8 cellular contexts compared by ENCODE assay signal in the genomic region with DNA sequence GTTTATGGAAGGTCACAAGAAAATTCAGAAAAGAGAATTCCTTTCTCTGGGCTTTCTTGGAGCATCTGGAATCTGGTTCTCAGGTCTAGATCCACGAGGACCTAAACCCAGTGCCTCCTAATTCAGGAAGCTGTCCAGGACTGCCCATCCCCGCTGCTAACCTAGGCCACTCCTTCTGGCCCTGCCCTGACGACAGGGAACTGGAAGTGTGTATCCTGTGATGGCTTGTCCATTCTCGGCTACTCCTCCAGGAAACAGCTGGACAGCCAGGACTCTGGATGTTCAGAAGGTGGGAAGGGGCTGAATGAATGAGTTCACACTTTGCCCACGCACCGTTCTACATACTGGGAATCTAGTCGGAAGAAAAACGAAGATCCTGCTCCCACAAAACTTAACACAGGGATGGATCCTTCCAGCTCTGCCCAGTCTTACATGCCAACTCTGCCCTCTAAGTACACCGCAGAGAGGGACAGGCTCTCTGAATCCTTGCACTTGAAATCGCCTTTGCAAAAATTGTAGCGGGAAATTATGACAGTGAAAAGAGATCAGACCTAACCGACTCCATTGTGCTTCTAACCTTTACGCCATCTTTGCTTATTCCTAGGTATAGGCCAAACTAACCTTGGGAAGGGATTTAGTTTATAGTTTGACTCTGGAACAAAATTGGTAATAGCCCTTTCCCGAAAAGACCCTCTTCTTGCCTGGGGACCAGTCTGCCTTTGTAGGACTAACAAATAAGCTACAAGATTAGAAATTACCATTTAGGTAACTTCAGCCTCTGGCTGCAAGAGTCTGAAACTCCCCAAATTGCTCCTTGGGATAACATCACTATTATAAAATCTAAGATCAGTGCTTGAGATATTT. TPM values are rescaled to one million over a fixed set of nuclear protein-coding genes. Genes with fewer than 3 reads are reported as not detected.
DNase-seq lines count a peak whose midpoint lies in the region; ATAC-seq and TF ChIP-seq lines count a peak whose summit lies in the region.

No MANE protein-coding gene starts in this region.

- H3K36me3 ChIP-seq in heart left ventricle (no peaks in the 10 kb centered on the region), lung (ENCODE audit: control insufficient read depth in 2 of 2, insufficient read depth in 2 of 2, low read length in 2 of 2) (no peaks in the 10 kb centered on the region), transverse colon (no peaks in the 10 kb centered on the region)

- H3K4me1 ChIP-seq in heart left ventricle (peaks cover 2 to 66% (median 48%) of the 10 kb centered on the region in 12 donors), lung (ENCODE audit: control insufficient read depth in 2 of 2, insufficient read depth in 2 of 2, low read length in 2 of 2) (peaks cover 4 to 28% of the 10 kb centered on the region in 2 donors), transverse colon (peaks cover 43 to 66% (median 58%) of the 10 kb centered on the region in 4 donors)

- in situ Hi-C loops in transverse colon (cut with MboI; ENCODE audit: low pct_ligation_motif_present in 1 of 4, low pct_unique_long_range_greater_than_20kb in 1 of 4, low sequenced_read_pairs in 3 of 4): loop anchor here (5.0 to 10.0 kb wide), 2 partner anchors 44 to 46 kb away; partner anchors contain the start of gene IQCN (in 2 of the 4)

- ATAC-seq in heart left ventricle (peak in 1 of 4 donors; percentile 21), left cardiac atrium (no peak), lung (ENCODE audit: insufficient read depth, low FRiP score) (no peak), GM19452 (IDR thresholded peaks at IDR 0.05; ENCODE audit: unreplicated experiment) (no peak)

- no peak for TF ChIP-seq EP300 in transverse colon (IDR thresholded peaks at IDR 0.05; ENCODE audit: low read depth)

- H3K27ac Mint-ChIP-seq in activated naive CD8-positive, alpha-beta T cell: peak overlapping the region; percentile 89

- H3K4me3 ChIP-seq in heart left ventricle (peak overlapping the region in 1 of 12 donors; percentile 81), lung (no peak overlapping the region), transverse colon (no peak overlapping the region)

- peaks cover 2% of the 10 kb centered on the region for H3K36me3 Mint-ChIP-seq in activated naive CD8-positive, alpha-beta T cell

- peaks cover 55% of the 10 kb centered on the region for H3K4me1 Mint-ChIP-seq in activated naive CD8-positive, alpha-beta T cell (ENCODE audit: low read depth)

- WGBS in heart left ventricle, 4 donors: 45 to 68% (median 57%) methylated on average over 14 of the region's 14 CpGs
- WGBS in lung, 2 donors: 52 to 58% methylated on average over 14 of the region's 14 CpGs
- 45 to 64% methylated on average over 6 to 14 of the region's 14 CpGs for WGBS in transverse colon (ENCODE audit: low coverage in 1 of 2), 2 donors

- peak overlapping the region; percentile 89 for H3K4me3 Mint-ChIP-seq in activated naive CD8-positive, alpha-beta T cell

- DNase-seq in heart left ventricle (peak in 2 of 5 donors; percentile 50 to 54), left cardiac atrium (no peak), lung (ENCODE audit: low spot score) (no peak), transverse colon (peak; percentile 87), hypothalamus (lab: John Stamatoyannopoulos, UW) (no peak), NCI-H187 (lab: John Stamatoyannopoulos, UW) (no peak)

- TF ChIP-seq CTCF in heart left ventricle (IDR thresholded peaks at IDR 0.05): no peak
- no peak for TF ChIP-seq CTCF in lung (IDR thresholded peaks at IDR 0.05; ENCODE audit: control extremely low read depth, extremely low read depth)
- no peak for TF ChIP-seq CTCF in transverse colon (IDR thresholded peaks at IDR 0.05)

- no peak for TF ChIP-seq POLR2A in heart left ventricle (IDR thresholded peaks at IDR 0.05)
- peak; percentile 92 for TF ChIP-seq POLR2A in transverse colon (IDR thresholded peaks at IDR 0.05)

- H3K27ac ChIP-seq in heart left ventricle: peak overlapping the region in 10 of 12 donors; percentile 3 to 98 (median 90)
- H3K27ac ChIP-seq in lung (ENCODE audit: low read depth in 1 of 2, low read length in 1 of 2): peak overlapping the region; percentile 92 to 98
- peak overlapping the region; percentile 95 to 98 (median 97) for H3K27ac ChIP-seq in transverse colon

- intact Hi-C loops in heart left ventricle (cut with DNase I) (loop anchor here in 5 of 10 donors (5.0 to 10.0 kb wide), 3 partner anchors 114 to 126 kb away; partner anchors contain the start of genes RAB3A (in 2 of the 5) and MPV17L2 (in 1 of the 5)), left cardiac atrium (cut with DNase I) (no loop called here), transverse colon (cut with DNase I; ENCODE audit: low total_unique reads) (no loop called here)

- H3K9me3 Mint-ChIP-seq in activated naive CD8-positive, alpha-beta T cell (ENCODE audit: low read depth): no peaks in the 10 kb centered on the region

- H3K9me3 ChIP-seq in heart left ventricle: no peaks in the 10 kb centered on the region
- no peaks in the 10 kb centered on the region for H3K9me3 ChIP-seq in lung (ENCODE audit: control insufficient read depth in 2 of 2, insufficient read depth in 1 of 2, low read length in 1 of 2)
- H3K9me3 ChIP-seq in transverse colon: no peaks in the 10 kb centered on the region

- no peaks in the 10 kb centered on the region for H3K27me3 Mint-ChIP-seq in activated naive CD8-positive, alpha-beta T cell

- H3K27me3 ChIP-seq in heart left ventricle (no peaks in the 10 kb centered on the region), lung (ENCODE audit: control insufficient read depth, insufficient read depth) (no peaks in the 10 kb centered on the region), transverse colon (no peaks in the 10 kb centered on the region)

RNA-seq across cellular contexts. Expression of gene LSM4, which starts 1.8 kb away (rescaled TPM):
- total RNA-seq in heart left ventricle (100 to 1,000 TPM in 5 of 9 donors, 10 to 100 TPM in 4; 65.8 to 167 (median 101) TPM), left cardiac atrium (10 to 100 TPM; 68.9 to 79.0 TPM), lung (100 to 1,000 TPM in 1 of 2 donors, 10 to 100 TPM in 1; 67.7 to 114 TPM), transverse colon (100 to 1,000 TPM in 3 of 4 donors, 10 to 100 TPM in 1; 94.3 to 218 (median 175) TPM)
- polyA plus RNA-seq in heart left ventricle (100 to 1,000 TPM; 127 to 171 TPM), lung (100 to 1,000 TPM; 114 to 217 TPM)

RNA-seq across cellular contexts. Expression of gene PGPEP1, which starts 19.3 kb away (rescaled TPM):
- total RNA-seq in heart left ventricle (10 to 100 TPM; 22.5 to 58.6 (median 44.6) TPM), left cardiac atrium (10 to 100 TPM; 27.5 to 34.7 TPM), lung (10 to 100 TPM; 14.0 to 41.6 TPM), transverse colon (100 to 1,000 TPM in 1 of 4 donors, 10 to 100 TPM in 3; 59.7 to 110 (median 73.0) TPM)
- polyA plus RNA-seq in heart left ventricle (10 to 100 TPM; 26.7 to 31.8 TPM), lung (10 to 100 TPM; 13.0 to 15.9 TPM)

RNA-seq across cellular contexts. Expression of gene JUND, which starts 39.7 kb away (rescaled TPM):
- 100 to 1,000 TPM in 7 of 9 donors, 10 to 100 TPM in 2; 80.2 to 352 (median 137) TPM for total RNA-seq in heart left ventricle
- 100 to 1,000 TPM; 114 to 236 TPM for polyA plus RNA-seq in heart left ventricle
- total RNA-seq in left cardiac atrium: 100 to 1,000 TPM; 122 to 169 TPM
- total RNA-seq in lung: 100 to 1,000 TPM; 209 to 290 TPM
- 100 to 1,000 TPM; 161 to 204 TPM for polyA plus RNA-seq in lung
- 1,000 to 10,000 TPM in 3 of 4 donors, 100 to 1,000 TPM in 1; 714 to 2,423 (median 1,288) TPM for total RNA-seq in transverse colon

RNA-seq across cellular contexts. Expression of gene IQCN, which starts 46.8 kb away (rescaled TPM):
- total RNA-seq in heart left ventricle (1 to 10 TPM in 4 of 9 donors, under 1 TPM in 5; 0.24 to 2.4 (median 0.75) TPM), left cardiac atrium (1 to 10 TPM in 1 of 2 donors, under 1 TPM in 1; 0.91 to 1.3 TPM), lung (1 to 10 TPM; 1.3 to 5.5 TPM), transverse colon (10 to 100 TPM in 3 of 4 donors, 1 to 10 TPM in 1; 4.8 to 49.7 (median 17.5) TPM)
- polyA plus RNA-seq in heart left ventricle (1 to 10 TPM in 1 of 2 donors, under 1 TPM in 1; 0.28 to 2.8 TPM), lung (1 to 10 TPM in 1 of 2 donors, under 1 TPM in 1; 0.69 to 5.2 TPM)
